8 cellular contexts compared by ENCODE assay signal in the genomic region with DNA sequence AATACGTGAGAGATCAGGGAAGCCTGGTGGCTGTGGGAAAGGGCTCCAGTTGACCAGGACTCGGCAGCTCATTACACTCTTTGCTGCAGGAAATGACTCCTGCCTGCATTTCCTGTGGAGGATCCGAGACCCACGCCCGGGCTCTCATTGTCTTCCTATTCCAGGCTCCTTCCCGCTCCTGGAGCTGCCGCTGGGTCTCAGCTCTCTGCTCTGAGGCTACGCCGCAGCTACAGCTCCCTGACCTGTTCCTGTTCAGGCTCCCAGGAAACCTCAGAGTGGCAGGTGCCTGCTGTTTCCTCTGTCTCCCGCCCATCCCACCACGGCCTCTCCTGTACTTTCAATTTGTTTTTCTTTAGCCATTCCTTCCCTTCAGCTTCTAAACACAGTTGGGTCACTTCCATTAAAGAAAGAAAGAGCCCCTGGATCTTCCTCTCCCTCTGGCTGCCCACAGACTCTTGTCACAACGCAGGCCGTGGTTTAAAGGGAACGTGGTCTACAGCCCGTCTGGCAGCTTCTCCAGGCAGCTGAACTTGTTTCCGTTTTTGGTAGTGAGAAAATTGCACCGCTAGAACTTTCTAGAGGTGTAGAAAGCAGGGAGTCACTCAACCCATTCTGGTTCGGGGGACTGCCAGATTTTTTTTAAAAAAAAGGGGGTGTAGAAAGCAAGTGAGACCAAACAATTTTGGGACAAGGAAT.
DNase-seq lines count a peak whose midpoint lies in the region; ATAC-seq and TF ChIP-seq lines count a peak whose summit lies in the region.

No MANE protein-coding gene starts in this region.

- H3K4me1 ChIP-seq in neuronal stem cell (ENCODE audit: control insufficient read depth in 2 of 2, insufficient read depth in 1 of 2, low read depth in 1 of 2, low read length in 2 of 2): peaks cover 0 to 5% of the 10 kb centered on the region in 2 donors

- H2BK15ac ChIP-seq in neuronal stem cell (ENCODE audit: low read length): no peak overlapping the region

- no peak overlapping the region for H3K14ac ChIP-seq in neuronal stem cell (ENCODE audit: low read length)

- no peak overlapping the region for H2AK5ac ChIP-seq in neuronal stem cell (ENCODE audit: low read depth, low read length)

- peaks cover 0 to 6% (median 0%) of the 10 kb centered on the region in 3 experiments for H3K27me3 ChIP-seq in neuronal stem cell (ENCODE audit: control insufficient read depth in 3 of 3, insufficient read depth in 3 of 3, low read depth in 1 of 3, low read length in 3 of 3)

- H2BK120ac ChIP-seq in neuronal stem cell (ENCODE audit: low read depth, low read length): no peak overlapping the region

- ATAC-seq in GM21423 (IDR thresholded peaks at IDR 0.05; ENCODE audit: unreplicated experiment): no peak

- H3K36me3 ChIP-seq in neuronal stem cell (replicated peaks in 1 of 2; ENCODE audit: control insufficient read depth in 2 of 2, insufficient read depth in 2 of 2, low read length in 2 of 2): no peaks in the 10 kb centered on the region

- H3K27ac ChIP-seq in neuronal stem cell (replicated peaks; ENCODE audit: low read length): no peak overlapping the region

- H3K4me2 ChIP-seq in neuronal stem cell (ENCODE audit: insufficient read depth, low read length, poor library complexity, severe bottlenecking): no peak overlapping the region

- H3K9ac ChIP-seq in neuronal stem cell (ENCODE audit: low read depth, low read length, poor library complexity): no peak overlapping the region

- H3K79me1 ChIP-seq in neuronal stem cell (ENCODE audit: low read depth, low read length): no peaks in the 10 kb centered on the region

- H2AFZ ChIP-seq in neuronal stem cell (ENCODE audit: low read length): peak overlapping the region; percentile 93

- no peak overlapping the region for H3K4ac ChIP-seq in neuronal stem cell (ENCODE audit: low read length)

- WGBS in neuronal stem cell (ENCODE audit: extremely low coverage in 2 of 2, insufficient read length in 2 of 2, insufficient replicate concordance in 1 of 2), 2 donors: no CpG with 5 or more reads among the region's 18 CpGs

- H2BK12ac ChIP-seq in neuronal stem cell (ENCODE audit: low read length): no peak overlapping the region

- peak; percentile 10 for DNase-seq in DMS79 (lab: John Stamatoyannopoulos, UW)
- DNase-seq in M059J (ENCODE audit: low read depth): peak; percentile 52
- no peak for DNase-seq in choroid plexus epithelial cell (ENCODE audit: low read depth)
- no peak for DNase-seq in neuronal stem cell (ENCODE audit: low spot score)
- DNase-seq in mesenteric fat pad (ENCODE audit: low spot score): no peak
- DNase-seq in NCI-H345 treated with DMSO at 0.1 percent for 48 hours (lab: John Stamatoyannopoulos, UW; ENCODE audit: unreplicated experiment): no peak
- DNase-seq in DMS114 treated with DMSO at 0.1 percent for 48 hours (lab: John Stamatoyannopoulos, UW; ENCODE audit: unreplicated experiment): no peak

- TF ChIP-seq CTCF in choroid plexus epithelial cell (conservative IDR thresholded peaks at IDR 0.05; ENCODE audit: low read depth, low read length): no peak

- H3K23ac ChIP-seq in neuronal stem cell (ENCODE audit: low read depth, low read length, poor library complexity): no peak overlapping the region

- no peak overlapping the region for H4K8ac ChIP-seq in neuronal stem cell (ENCODE audit: low read depth, low read length)

- peaks cover 0 to 4% of the 10 kb centered on the region in 2 donors for H3K9me3 ChIP-seq in neuronal stem cell (replicated peaks in 1 of 2; ENCODE audit: control insufficient read depth in 2 of 2, insufficient read depth in 1 of 2, low read depth in 1 of 2, low read length in 2 of 2)

- no peak overlapping the region for H3K18ac ChIP-seq in neuronal stem cell (ENCODE audit: low read length)

- peak overlapping the region; percentile 62 for H3K4me3 ChIP-seq in choroid plexus epithelial cell (ENCODE audit: low read depth, low read length)
- H3K4me3 ChIP-seq in neuronal stem cell (ENCODE audit: low read length in 2 of 2): no peak overlapping the region

- peak overlapping the region; percentile 62 for H2BK5ac ChIP-seq in neuronal stem cell (ENCODE audit: low read length)

- no peak overlapping the region for H4K91ac ChIP-seq in neuronal stem cell (ENCODE audit: low read depth, low read length, poor library complexity)

Comparison
In these comparisons a context has a peak if more than half of its experiments do, and no peak if none do; other contexts are left out.
1. DNase-seq: peak in DMS79 (single experiment) and M059J (single experiment); none in choroid plexus epithelial cell (single experiment), neuronal stem cell (single experiment), mesenteric fat pad (single experiment), NCI-H345 treated with DMSO at 0.1 percent for 48 hours (single experiment) and DMS114 treated with DMSO at 0.1 percent for 48 hours (single experiment).